ENCODE assay signal across 12 cellular contexts in the genomic region with DNA sequence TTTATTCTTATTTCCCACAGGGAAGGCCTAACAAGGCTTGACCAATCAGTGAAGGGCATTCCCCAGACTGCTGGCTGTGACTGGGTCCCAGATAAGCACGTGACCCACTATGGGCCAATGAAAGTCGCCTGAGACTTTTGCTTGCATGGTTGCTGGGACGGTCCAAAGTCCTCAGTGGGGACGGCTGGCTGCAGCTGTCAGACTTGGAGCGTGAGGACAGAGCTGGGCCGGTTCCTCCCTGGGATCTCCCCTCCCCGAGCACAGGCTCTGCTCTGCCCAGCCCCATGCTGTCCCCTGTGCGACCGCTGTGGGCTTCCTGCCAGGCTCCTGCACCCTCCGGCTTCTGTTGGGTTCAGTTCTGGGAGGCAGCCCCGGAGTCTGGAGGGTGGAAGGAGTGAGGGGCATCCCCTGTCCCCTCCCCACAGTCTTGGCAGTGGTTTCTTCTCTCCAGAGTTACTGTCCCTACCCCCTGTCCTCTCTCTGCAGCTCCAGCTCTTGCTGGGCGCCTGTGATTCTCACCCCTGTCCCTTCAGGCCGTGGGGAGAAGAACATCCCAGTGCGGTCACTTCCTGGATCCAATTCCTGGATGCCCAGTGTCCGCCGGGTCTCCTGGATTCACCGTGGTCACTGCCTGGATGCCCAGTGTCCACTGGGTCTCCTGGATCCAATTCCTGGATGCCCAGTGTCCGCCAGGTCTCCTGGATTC. TPM values are rescaled to one million over a fixed set of nuclear protein-coding genes. Genes with fewer than 3 reads are reported as not detected.
DNase-seq lines count a peak whose midpoint lies in the region; ATAC-seq and TF ChIP-seq lines count a peak whose summit lies in the region.
"Had no signal": no experiment of that assay in that cellular context is flagged by ENCODE, and none has a peak within 500 bp of the region (broad histone marks: within the 10 kb centered on the region; RNA-seq: fewer than 3 reads in every experiment).

No MANE protein-coding gene starts in this region.

- DNase-seq in A673 (ENCODE audit: low spot score) (peak; percentile 28), LHCN-M2 (ENCODE audit: low read depth) (peak; percentile 43), cerebellum (ENCODE audit: low spot score) (peak; percentile 83), lower lobe of right lung (peak; percentile 62), NCI-H1930 (lab: John Stamatoyannopoulos, UW) (no peak), middle frontal gyrus (ENCODE audit: extremely low spot score, low spot score) (no peak), iPS-NIHi7 (ENCODE audit: extremely low spot score) (no peak)
- no peak for DNase-seq in stimulated activated CD4-positive, alpha-beta T cell treated with anti-CD3 and anti-CD28 coated beads, Interleukin-1b, Interleukin-23, amount 100 ng/mL, for 48 hours
- DNase-seq: activated CD4-positive, alpha-beta T cell treated with anti-CD3 and anti-CD28 coated beads, Interleukin-2, amount 50 U/mL, for 48 hours; PC-3 had no signal

- intact Hi-C loops in A673 (cut with micrococcal nuclease; ENCODE audit: unreplicated experiment), result no loop called here
- intact Hi-C loops in lower lobe of right lung (cut with DNase I), result no loop called here

- H3K36me3 ChIP-seq in A673 (ENCODE audit: insufficient read depth, low read length, poor library complexity, severe bottlenecking) (no peaks in the 10 kb centered on the region), lower lobe of right lung (no peaks in the 10 kb centered on the region)
- H3K36me3 ChIP-seq: tibial nerve had no signal

- POLR2A ChIA-PET in A673 (lab: Charles Lee; ENCODE audit: low non-redundant PET), result no interaction called here

- TF ChIP-seq CTCF in A673 (conservative IDR thresholded peaks at IDR 0.05; ENCODE audit: low read depth, low read length) (no peak), lower lobe of right lung (IDR thresholded peaks at IDR 0.05) (no peak)

- peak; percentile 54 to 68 for ATAC-seq in lower lobe of right lung
- ATAC-seq: PC-3 had no signal

- CTCF ChIA-PET in A673 (lab: Charles Lee), result no interaction called here

- H3K27me3 ChIP-seq in A673 (replicated peaks; ENCODE audit: insufficient read depth, low read depth, low read length, poor library complexity) (no peaks in the 10 kb centered on the region), lower lobe of right lung (ENCODE audit: low read depth) (peaks cover 77% of the 10 kb centered on the region)

- H3K27ac ChIP-seq in A673 (ENCODE audit: low read depth, low read length, poor library complexity, severe bottlenecking) (no peak overlapping the region), lower lobe of right lung (no peak overlapping the region)
- H3K27ac ChIP-seq: tibial nerve had no signal

- H3K4me1 ChIP-seq in A673 (ENCODE audit: insufficient read depth, low read length, poor library complexity, severe bottlenecking), result no peaks in the 10 kb centered on the region
- no peaks in the 10 kb centered on the region for H3K4me1 ChIP-seq in lower lobe of right lung
- H3K4me1 ChIP-seq: tibial nerve had no signal

- H3K9me3 ChIP-seq in A673 (ENCODE audit: low read depth, low read length, poor library complexity, severe bottlenecking) (no peaks in the 10 kb centered on the region), lower lobe of right lung (no peaks in the 10 kb centered on the region)
- H3K9me3 ChIP-seq: tibial nerve had no signal

- H3K4me3 ChIP-seq in A673 (ENCODE audit: low read depth, low read length, poor library complexity, severe bottlenecking), result no peak overlapping the region
- no peak overlapping the region for H3K4me3 ChIP-seq in lower lobe of right lung
- H3K4me3 ChIP-seq: tibial nerve had no signal

- no TSS peak for BruUV-seq in A673 (replicated peaks; lab: Mats Ljungman, UMichigan)

RNA-seq across cellular contexts. Expression of gene GALNT9, which starts 50.1 kb away (rescaled TPM):
- 3.9 and 7.4 TPM in 2 replicates for total RNA-seq in A673 (2021)
- 0.63 and 0.64 TPM in 2 replicates for total RNA-seq in LHCN-M2 (2014; rRNA removed)
- polyA plus RNA-seq in LHCN-M2 (2012), result 0.04 TPM
- total RNA-seq in cerebellum, result 23.1 TPM
- total RNA-seq in lower lobe of right lung, result not detected
- total RNA-seq: activated T-helper 2 cell treated with anti-CD3 and anti-CD28 coated beads, Interferon-gamma antibody, Interleukin-2, Interleukin-4, amounts not matched to agents 10 μg/mL and 5 μg/mL and 100 μg/mL, durations not matched to agents 14 hours and 24 hours and 36 hours had no signal

Comparison
In these comparisons a context has a peak if more than half of its experiments do, and no peak if none do; other contexts are left out.
1. DNase-seq: peak in A673 (single experiment), LHCN-M2 (single experiment), cerebellum (single experiment) and lower lobe of right lung (single experiment); none in NCI-H1930 (0 of 2), middle frontal gyrus (single experiment), stimulated activated CD4-positive, alpha-beta T cell treated with anti-CD3 and anti-CD28 coated beads, Interleukin-1b, Interleukin-23, amount 100 ng/mL, for 48 hours (single experiment) and iPS-NIHi7 (single experiment).